In genomic region chr18:61606068-61606660, GRCh38 we compare ENCODE assay signal across 10 cellular contexts.
DNase-seq lines count a peak whose midpoint lies in the region; TF ChIP-seq lines count a peak whose summit lies in the region.
"Had no signal": no experiment of that assay in that cellular context is flagged by ENCODE, and none has a peak within 500 bp of the region (broad histone marks: within the 10 kb centered on the region; RNA-seq: fewer than 3 reads in every experiment).

No MANE protein-coding gene starts in this region.

- no peaks in the 10 kb centered on the region for H3K9me3 Mint-ChIP-seq in activated T-helper 2 cell treated with anti-CD3 and anti-CD28 coated beads, Interferon-gamma antibody, Interleukin-2, Interleukin-4, amounts not matched to agents 10 μg/mL and 5 μg/mL and 100 μg/mL, durations not matched to agents 14 hours and 24 hours and 36 hours

- H3K27me3 Mint-ChIP-seq in activated T-helper 2 cell treated with anti-CD3 and anti-CD28 coated beads, Interferon-gamma antibody, Interleukin-2, Interleukin-4, amounts not matched to agents 10 μg/mL and 5 μg/mL and 100 μg/mL, durations not matched to agents 14 hours and 24 hours and 36 hours (ENCODE audit: low read depth): peaks cover 34% of the 10 kb centered on the region

- H3K27ac ChIP-seq in HEK293 (ENCODE audit: extremely low read depth, low read depth, low read length) (no peak overlapping the region), mammary epithelial cell (ENCODE audit: insufficient read depth, low read depth, low read length) (peak overlapping the region; percentile 76), iPS-18a (ENCODE audit: low read length) (no peak overlapping the region), skin epidermis (peak overlapping the region in 18 of 21 experiments; percentile 7 to 93 (median 68))

- in situ Hi-C loops in mammary epithelial cell (cut with MboI; ENCODE audit: low sequenced_read_pairs in 2 of 2): no loop called here

- H3K27me3 ChIP-seq in mammary epithelial cell (ENCODE audit: insufficient read depth, low read length) (no peaks in the 10 kb centered on the region), iPS-18a (ENCODE audit: control insufficient read depth, insufficient read depth, low read length) (no peaks in the 10 kb centered on the region), BE2C (no peaks in the 10 kb centered on the region)

- POLR2A ChIA-PET in HEK293 (lab: Yijun Ruan, JAX): interaction anchor here (0.7 to 0.8 kb wide), 2 partner anchors 11 to 261 kb away, joined by 5 to 7 read pairs; no protein-coding TSS in a partner anchor

- H2AFZ ChIP-seq in mammary epithelial cell (ENCODE audit: low read depth, low read length): peak overlapping the region; percentile 77

- peak overlapping the region; percentile 29 for H3K4me3 ChIP-seq in HEK293 (ENCODE audit: low read depth, low read length)
- peak overlapping the region; percentile 47 to 83 (median 71) for H3K4me3 ChIP-seq in mammary epithelial cell (replicated peaks in 1 of 3; ENCODE audit: insufficient read depth in 1 of 3, low read depth in 2 of 3, low read length in 3 of 3)
- peak overlapping the region; percentile 25 for H3K4me3 ChIP-seq in iPS-18a (ENCODE audit: low read length)
- peak overlapping the region in 6 of 7 experiments; percentile 0 to 31 (median 22) for H3K4me3 ChIP-seq in skin epidermis
- H3K4me3 ChIP-seq in BE2C (ENCODE audit: low read depth, low read length): no peak overlapping the region

- H3K4me2 ChIP-seq in mammary epithelial cell (ENCODE audit: insufficient read depth, low read depth, low read length): peak overlapping the region; percentile 91

- WGBS in mammary epithelial cell (ENCODE audit: low coverage, missing lambda C conversion rate): under 1% methylated on average over 17 of the region's 17 CpGs

- peaks cover 47% of the 10 kb centered on the region for H3K79me2 ChIP-seq in mammary epithelial cell (ENCODE audit: insufficient read depth, low read length)

- no peak overlapping the region for H3K4me3 Mint-ChIP-seq in activated T-helper 2 cell treated with anti-CD3 and anti-CD28 coated beads, Interferon-gamma antibody, Interleukin-2, Interleukin-4, amounts not matched to agents 10 μg/mL and 5 μg/mL and 100 μg/mL, durations not matched to agents 14 hours and 24 hours and 36 hours (ENCODE audit: low read depth)

- H4K20me1 ChIP-seq in mammary epithelial cell (ENCODE audit: insufficient read depth, low read length): no peaks in the 10 kb centered on the region

- no peaks in the 10 kb centered on the region for H3K36me3 Mint-ChIP-seq in activated T-helper 2 cell treated with anti-CD3 and anti-CD28 coated beads, Interferon-gamma antibody, Interleukin-2, Interleukin-4, amounts not matched to agents 10 μg/mL and 5 μg/mL and 100 μg/mL, durations not matched to agents 14 hours and 24 hours and 36 hours (ENCODE audit: low read depth)

- TF ChIP-seq CTCF in HEK293 (tag by site-specific recombination; IDR thresholded peaks at IDR 0.05): no peak
- TF ChIP-seq CTCF in mammary epithelial cell (conservative IDR thresholded peaks at IDR 0.05 in 1 of 2, IDR thresholded peaks at IDR 0.05 in 1 of 2; ENCODE audit: extremely low read depth in 1 of 2, insufficient read depth in 1 of 2, low read depth in 1 of 2, low read length in 2 of 2): no peak
- TF ChIP-seq CTCF in BE2C (IDR thresholded peaks at IDR 0.05; ENCODE audit: low read depth, low read length): no peak

- H3K36me3 ChIP-seq in HEK293 (ENCODE audit: control insufficient read depth in 2 of 2, insufficient read depth in 1 of 2, low read length in 2 of 2) (no peaks in the 10 kb centered on the region), mammary epithelial cell (ENCODE audit: insufficient read depth, low read length) (peaks cover 8% of the 10 kb centered on the region), iPS-18a (ENCODE audit: control insufficient read depth, low read depth, low read length) (no peaks in the 10 kb centered on the region), BE2C (no peaks in the 10 kb centered on the region)

- TSS peak; percentile 57 for BruUV-seq in mammary epithelial cell (replicated peaks; lab: Mats Ljungman, UMichigan)

- H3K4me1 Mint-ChIP-seq in activated T-helper 2 cell treated with anti-CD3 and anti-CD28 coated beads, Interferon-gamma antibody, Interleukin-2, Interleukin-4, amounts not matched to agents 10 μg/mL and 5 μg/mL and 100 μg/mL, durations not matched to agents 14 hours and 24 hours and 36 hours (ENCODE audit: low read depth): no peaks in the 10 kb centered on the region

- H3K9me3 ChIP-seq in HEK293 (ENCODE audit: control insufficient read depth, insufficient read depth, low read depth, low read length) (no peaks in the 10 kb centered on the region; the same call in 1 of the 2 replicates), mammary epithelial cell (replicated peaks; ENCODE audit: insufficient read depth, low read length) (no peaks in the 10 kb centered on the region), iPS-18a (ENCODE audit: control insufficient read depth, low read depth, low read length) (peaks cover 3% of the 10 kb centered on the region), BE2C (no peaks in the 10 kb centered on the region)

- H3K27ac Mint-ChIP-seq in activated T-helper 2 cell treated with anti-CD3 and anti-CD28 coated beads, Interferon-gamma antibody, Interleukin-2, Interleukin-4, amounts not matched to agents 10 μg/mL and 5 μg/mL and 100 μg/mL, durations not matched to agents 14 hours and 24 hours and 36 hours: no peak overlapping the region

- CTCF ChIA-PET in HEK293 (lab: Yijun Ruan, JAX): interaction anchor here (1.1 to 1.7 kb wide), 2 partner anchors 10 to 25 kb away, joined by 4 to 16 read pairs; no protein-coding TSS in a partner anchor
- CTCF ChIA-PET in mammary epithelial cell (lab: Charles Lee; ENCODE audit: low non-redundant PET): interaction anchor here (0.7 kb wide), 1 partner anchor 44 kb away, joined by 11 read pairs; no protein-coding TSS in a partner anchor

- dilution Hi-C loops in mammary epithelial cell (cut with HindIII; ENCODE audit: low sequenced_read_pairs): no loop called here

- DNase-seq in mammary epithelial cell: peak; percentile 45
- DNase-seq in activated naive CD4-positive, alpha-beta T cell (lab: John Stamatoyannopoulos, UW): no peak
- no peak for DNase-seq in activated naive CD4-positive, alpha-beta T cell treated with anti-CD3 and anti-CD28 coated beads, Interleukin-2, amount 50 U/mL, for 16 hours
- DNase-seq in BE2C: no peak
- no peak for DNase-seq in activated T-helper 2 cell treated with anti-CD3 and anti-CD28 coated beads, Interferon-gamma antibody, Interleukin-2, Interleukin-4, amounts not matched to agents 10 μg/mL and 5 μg/mL and 100 μg/mL, durations not matched to agents 14 hours and 24 hours and 36 hours (ENCODE audit: low spot score)
- DNase-seq: effector CD4-positive, alpha-beta T cell; stimulated activated CD4-positive, alpha-beta T cell treated with anti-CD3 and anti-CD28 coated beads, Interleukin-4, amount 100 ng/mL, for 4 hours had no signal

- H3K4me1 ChIP-seq in HEK293 (ENCODE audit: control insufficient read depth, insufficient read depth, low read length) (no peaks in the 10 kb centered on the region; the same call in 1 of the 2 replicates), mammary epithelial cell (ENCODE audit: insufficient read depth, low read length) (peaks cover 28% of the 10 kb centered on the region), iPS-18a (ENCODE audit: control insufficient read depth, low read depth, low read length) (peaks cover 18% of the 10 kb centered on the region), BE2C (no peaks in the 10 kb centered on the region)

- H3K9ac ChIP-seq in mammary epithelial cell (ENCODE audit: insufficient read depth, low read length) (peak overlapping the region; percentile 88), iPS-18a (ENCODE audit: low read length) (peak overlapping the region; percentile 14)

- intact Hi-C loops in mammary epithelial cell (cut with micrococcal nuclease): loop anchor here (1.0 to 10.0 kb wide), 3 partner anchors 23 to 389 kb away; no protein-coding TSS in a partner anchor
- intact Hi-C loops in activated T-helper 2 cell treated with anti-CD3 and anti-CD28 coated beads, Interferon-gamma antibody, Interleukin-2, Interleukin-4, amounts not matched to agents 10 μg/mL and 5 μg/mL and 100 μg/mL, durations not matched to agents 14 hours and 24 hours and 36 hours (cut with micrococcal nuclease): no loop called here

TF ChIP-seq in HEK293, 187 proteins besides CTCF, POLR2A, EP300 and RAD21:
- TF ChIP-seq ZNF558 (tag by site-specific recombination; IDR thresholded peaks at IDR 0.05) (no peak), ZBTB48 (tag by site-specific recombination; IDR thresholded peaks at IDR 0.05) (no peak), GFI1B (tag by site-specific recombination; IDR thresholded peaks at IDR 0.05) (no peak), PRDM1 (tag by site-specific recombination; IDR thresholded peaks at IDR 0.05) (no peak), ZNF211 (tag by site-specific recombination; IDR thresholded peaks at IDR 0.05; ENCODE audit: low read depth) (no peak), ZBTB26 (tag by site-specific recombination; optimal IDR thresholded peaks at IDR 0.05) (no peak), ZNF404 (tag by site-specific recombination; IDR thresholded peaks at IDR 0.05) (no peak), ZNF677 (tag by site-specific recombination; IDR thresholded peaks at IDR 0.05) (no peak), ZNF529 (tag by site-specific recombination; IDR thresholded peaks at IDR 0.05; ENCODE audit: insufficient replicate concordance) (no peak), ZNF23 (tag by site-specific recombination; IDR thresholded peaks at IDR 0.05; ENCODE audit: borderline replicate concordance) (no peak), YY2 (tag by site-specific recombination; IDR thresholded peaks at IDR 0.05) (no peak), ZNF530 (tag by site-specific recombination; IDR thresholded peaks at IDR 0.05; ENCODE audit: low read depth) (no peak), KLF9 (tag by site-specific recombination; IDR thresholded peaks at IDR 0.05; ENCODE audit: low read depth) (no peak), ZBTB21 (tag by site-specific recombination; IDR thresholded peaks at IDR 0.05) (no peak), HOXA7 (CRISPR knock-in tag; IDR thresholded peaks at IDR 0.05; ENCODE audit: borderline replicate concordance) (no peak)

Comparison
In these comparisons a context has a peak if more than half of its experiments do, and no peak if none do; other contexts are left out.
1. H3K27ac ChIP-seq: peak in mammary epithelial cell (single experiment) and skin epidermis (18 of 21); none in HEK293 (single experiment) and iPS-18a (single experiment).